In the genomic region with DNA sequence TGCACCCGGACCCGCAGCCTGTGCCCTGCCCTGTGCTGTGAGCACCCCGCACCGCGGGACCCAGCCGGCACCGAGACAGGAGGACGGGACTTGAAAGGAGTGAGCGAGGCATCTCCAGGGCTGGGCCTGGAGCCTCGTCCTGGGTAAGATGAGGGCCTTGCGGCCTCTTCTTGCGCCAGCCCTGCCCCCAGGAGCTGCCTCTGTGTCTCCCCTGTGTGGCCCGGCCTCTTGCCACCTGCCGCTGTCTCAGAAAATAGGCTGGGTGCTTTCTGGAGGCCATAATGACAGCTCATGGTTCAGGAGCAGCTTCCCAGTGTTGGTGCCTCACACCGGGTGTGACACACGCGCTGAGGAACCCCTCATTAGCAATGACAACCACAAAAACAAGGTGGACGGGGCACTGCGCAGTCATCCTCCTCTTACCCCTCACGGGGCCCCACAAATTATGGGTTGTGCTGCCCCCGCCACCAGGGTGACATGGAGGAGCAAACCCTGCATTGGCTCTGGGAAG, we compare ENCODE assay signal across 14 cellular contexts.
A peak's percentile ranks its signal among the peaks of the same experiment; 100 is the strongest.
DNase-seq lines count a peak whose midpoint lies in the region; ATAC-seq and TF ChIP-seq lines count a peak whose summit lies in the region.
"Had no signal": no experiment of that assay in that cellular context is flagged by ENCODE, and none has a peak within 500 bp of the region (broad histone marks: within the 10 kb centered on the region; RNA-seq: fewer than 3 reads in every experiment).

No MANE protein-coding gene starts in this region.

- DNase-seq in natural killer cell treated with Interleukin-12 subunit alpha and Interleukin-12 subunit beta and Interleukin-15 and Interleukin-18, amount 100 ng/mL, for 72 hours (ENCODE audit: low spot score) = peak; percentile 53
- DNase-seq in natural killer cell = no peak
- peak; percentile 45 for DNase-seq in islet precursor cell
- peak; percentile 3 for DNase-seq in retina
- DNase-seq in HK-2 (ENCODE audit: unreplicated experiment) = no peak
- no peak for DNase-seq in BE2C
- no peak for DNase-seq in NCI-H345 (lab: John Stamatoyannopoulos, UW)
- DNase-seq: CD4-positive, alpha-beta T cell; DMS79; GDM1; GM23248 had no signal

- no peak overlapping the region for H3K4me3 Mint-ChIP-seq in natural killer cell treated with Interleukin-12 subunit alpha and Interleukin-12 subunit beta and Interleukin-15 and Interleukin-18, amount 100 ng/mL, for 72 hours
- no peak overlapping the region for H3K4me3 Mint-ChIP-seq in natural killer cell
- H3K4me3 Mint-ChIP-seq: CD4-positive, alpha-beta T cell had no signal

- H3K27ac Mint-ChIP-seq in natural killer cell treated with Interleukin-12 subunit alpha and Interleukin-12 subunit beta and Interleukin-15 and Interleukin-18, amount 100 ng/mL, for 72 hours = no peak overlapping the region
- H3K27ac Mint-ChIP-seq in natural killer cell = no peak overlapping the region
- H3K27ac Mint-ChIP-seq: CD4-positive, alpha-beta T cell; IgD-negative memory B cell had no signal

- H3K4me1 ChIP-seq in BE2C = no peaks in the 10 kb centered on the region
- H3K4me1 ChIP-seq: Caco-2, HAP-1 had no signal

- no peaks in the 10 kb centered on the region for H3K27me3 Mint-ChIP-seq in natural killer cell treated with Interleukin-12 subunit alpha and Interleukin-12 subunit beta and Interleukin-15 and Interleukin-18, amount 100 ng/mL, for 72 hours
- H3K27me3 Mint-ChIP-seq in natural killer cell (ENCODE audit: low read depth in 2 of 2) = no peaks in the 10 kb centered on the region
- H3K27me3 Mint-ChIP-seq: CD4-positive, alpha-beta T cell; IgD-negative memory B cell had no signal

- no peak for TF ChIP-seq CTCF in natural killer cell (IDR thresholded peaks at IDR 0.05)
- TF ChIP-seq CTCF in BE2C (IDR thresholded peaks at IDR 0.05; ENCODE audit: low read depth, low read length) = no peak

- H3K36me3 Mint-ChIP-seq in natural killer cell treated with Interleukin-12 subunit alpha and Interleukin-12 subunit beta and Interleukin-15 and Interleukin-18, amount 100 ng/mL, for 72 hours = no peaks in the 10 kb centered on the region
- no peaks in the 10 kb centered on the region for H3K36me3 Mint-ChIP-seq in natural killer cell
- H3K36me3 Mint-ChIP-seq: IgD-negative memory B cell had no signal

- no peak overlapping the region for H3K4me3 ChIP-seq in BE2C (ENCODE audit: low read depth, low read length)
- H3K4me3 ChIP-seq: GM23248, HAP-1 had no signal

- H3K27me3 ChIP-seq in BE2C = no peaks in the 10 kb centered on the region

- no peaks in the 10 kb centered on the region for H3K4me1 Mint-ChIP-seq in natural killer cell treated with Interleukin-12 subunit alpha and Interleukin-12 subunit beta and Interleukin-15 and Interleukin-18, amount 100 ng/mL, for 72 hours (ENCODE audit: low read depth in 2 of 2)
- no peaks in the 10 kb centered on the region for H3K4me1 Mint-ChIP-seq in natural killer cell
- H3K4me1 Mint-ChIP-seq: IgD-negative memory B cell had no signal

- H3K9me3 Mint-ChIP-seq in natural killer cell treated with Interleukin-12 subunit alpha and Interleukin-12 subunit beta and Interleukin-15 and Interleukin-18, amount 100 ng/mL, for 72 hours = no peaks in the 10 kb centered on the region
- H3K9me3 Mint-ChIP-seq in natural killer cell = no peaks in the 10 kb centered on the region
- H3K9me3 Mint-ChIP-seq: CD4-positive, alpha-beta T cell; IgD-negative memory B cell had no signal

- no peak for ATAC-seq in natural killer cell treated with Interleukin-12 subunit alpha and Interleukin-12 subunit beta and Interleukin-15 and Interleukin-18, amount 100 ng/mL, for 72 hours
- no peak for ATAC-seq in natural killer cell

- no peaks in the 10 kb centered on the region for H3K36me3 ChIP-seq in BE2C
- H3K36me3 ChIP-seq: HAP-1 had no signal

- intact Hi-C loops in natural killer cell (cut with micrococcal nuclease) = no loop called here

- no peaks in the 10 kb centered on the region for H3K9me3 ChIP-seq in BE2C
- H3K9me3 ChIP-seq: Caco-2, HAP-1 had no signal

Comparison
In these comparisons a context has a peak if more than half of its experiments do, and no peak if none do; other contexts are left out.
1. DNase-seq: peak in natural killer cell treated with Interleukin-12 subunit alpha and Interleukin-12 subunit beta and Interleukin-15 and Interleukin-18, amount 100 ng/mL, for 72 hours (single experiment), islet precursor cell (single experiment) and retina (single experiment); none in natural killer cell (single experiment), HK-2 (single experiment), BE2C (single experiment) and NCI-H345 (single experiment).